In genomic region chr2:217000406-217000805, GRCh38 we compare ENCODE assay signal across 16 cellular contexts.
"Had no signal": no experiment of that assay in that cellular context is flagged by ENCODE, and none has a peak within 500 bp of the region (broad histone marks: within the 10 kb centered on the region; RNA-seq: fewer than 3 reads in every experiment).

No MANE protein-coding gene starts in this region.

- H3K27ac Mint-ChIP-seq: activated CD4-positive, alpha-beta T cell treated with anti-CD3 and anti-CD28 coated beads for 36 hours; activated naive CD8-positive, alpha-beta T cell; activated T-helper 1 cell treated with anti-CD3 and anti-CD28 coated beads, Interleukin-12 subunit alpha, Interleukin-12 subunit beta, Interleukin-2, Interleukin-4 antibody, amounts not matched to agents 30 ng/mL and 10 ng/mL and 1 ng/mL, durations not matched to agents 14 hours and 24 hours and 36 hours; dendritic cell treated with granulocyte-macrophage colony-stimulating factor and Interleukin-4, amounts not matched to agents 40 ng/mL and 50 ng/mL, for 4 days; memory B cell; naive thymus-derived CD4-positive, alpha-beta T cell; neural progenitor cell; WTC11 had no signal

- H3K4me1 Mint-ChIP-seq: activated CD4-positive, alpha-beta T cell treated with anti-CD3 and anti-CD28 coated beads for 36 hours; memory B cell; naive thymus-derived CD4-positive, alpha-beta T cell had no signal

- ATAC-seq: activated CD4-positive, alpha-beta T cell treated with anti-CD3 and anti-CD28 coated beads for 36 hours; mucosa of descending colon; naive thymus-derived CD4-positive, alpha-beta T cell; stimulated activated naive CD8-positive, alpha-beta T cell treated with anti-CD3 and anti-CD28 coated beads, Interleukin-15, Interleukin-2, amounts not matched to agents 100 U/mL and 50 U/mL, for 24 hours; WTC11 had no signal

- DNase-seq: activated CD4-positive, alpha-beta T cell treated with anti-CD3 and anti-CD28 coated beads for 36 hours; activated CD4-positive, alpha-beta T cell treated with anti-CD3 and anti-CD28 coated beads, Interleukin-2, amount 50 U/mL, for 48 hours; effector memory CD4-positive, alpha-beta T cell; esophagus squamous epithelium; heart right ventricle; mucosa of descending colon; naive thymus-derived CD4-positive, alpha-beta T cell; stimulated activated CD4-positive, alpha-beta T cell treated with anti-CD3 and anti-CD28 coated beads, Interleukin-2, amount 100 ng/mL, for 24 hours; stimulated activated naive CD8-positive, alpha-beta T cell treated with anti-CD3 and anti-CD28 coated beads, Interleukin-15, Interleukin-2, amounts not matched to agents 100 U/mL and 50 U/mL, for 24 hours; transverse colon had no signal

- H3K36me3 Mint-ChIP-seq: activated naive CD8-positive, alpha-beta T cell; memory B cell; naive thymus-derived CD4-positive, alpha-beta T cell; neural progenitor cell; WTC11 had no signal

- H3K4me3 Mint-ChIP-seq: activated CD4-positive, alpha-beta T cell treated with anti-CD3 and anti-CD28 coated beads for 36 hours; activated naive CD8-positive, alpha-beta T cell; activated T-helper 1 cell treated with anti-CD3 and anti-CD28 coated beads, Interleukin-12 subunit alpha, Interleukin-12 subunit beta, Interleukin-2, Interleukin-4 antibody, amounts not matched to agents 30 ng/mL and 10 ng/mL and 1 ng/mL, durations not matched to agents 14 hours and 24 hours and 36 hours; dendritic cell treated with granulocyte-macrophage colony-stimulating factor and Interleukin-4, amounts not matched to agents 40 ng/mL and 50 ng/mL, for 4 days; memory B cell; naive thymus-derived CD4-positive, alpha-beta T cell; neural progenitor cell; WTC11 had no signal

- H3K9me3 Mint-ChIP-seq: activated T-helper 1 cell treated with anti-CD3 and anti-CD28 coated beads, Interleukin-12 subunit alpha, Interleukin-12 subunit beta, Interleukin-2, Interleukin-4 antibody, amounts not matched to agents 30 ng/mL and 10 ng/mL and 1 ng/mL, durations not matched to agents 14 hours and 24 hours and 36 hours; dendritic cell treated with granulocyte-macrophage colony-stimulating factor and Interleukin-4, amounts not matched to agents 40 ng/mL and 50 ng/mL, for 4 days; neural progenitor cell had no signal
